Comparison of ENCODE assay signal across 8 cellular contexts in genomic region chr19:49664171-49665070, GRCh38. TPM values are rescaled to one million over a fixed set of nuclear protein-coding genes. Genes with fewer than 3 reads are reported as not detected.
DNase-seq lines count a peak whose midpoint lies in the region; TF ChIP-seq lines count a peak whose summit lies in the region.

No MANE protein-coding gene starts in this region.

- H3K4me1 ChIP-seq in osteoblast (ENCODE audit: insufficient read depth, low read length) (peaks cover 14% of the 10 kb centered on the region), testis (peaks cover 10% of the 10 kb centered on the region)

- peaks cover 42% of the 10 kb centered on the region for H3K4me1 Mint-ChIP-seq in activated naive CD4-positive, alpha-beta T cell treated with anti-CD3 and anti-CD28 coated beads, Interleukin-2, amount 50 U/mL, for 24 hours
- H3K4me1 Mint-ChIP-seq in glutamatergic neuron (ENCODE audit: low read depth, unreplicated experiment) = peaks cover 4% of the 10 kb centered on the region

- no peaks in the 10 kb centered on the region for H3K9me3 Mint-ChIP-seq in activated naive CD4-positive, alpha-beta T cell treated with anti-CD3 and anti-CD28 coated beads, Interleukin-2, amount 50 U/mL, for 24 hours
- H3K9me3 Mint-ChIP-seq in glutamatergic neuron (ENCODE audit: unreplicated experiment) = peaks cover 8% of the 10 kb centered on the region

- TF ChIP-seq CTCF in glutamatergic neuron (IDR thresholded peaks at IDR 0.05; ENCODE audit: partially characterized antibody, unreplicated experiment) (no peak), osteoblast (IDR thresholded peaks at IDR 0.05; ENCODE audit: extremely low read depth, low read depth, low read length) (no peak), testis (IDR thresholded peaks at IDR 0.05) (peak; percentile 18 to 42 (median 25))

- H3K9me3 ChIP-seq in SK-N-MC (ENCODE audit: low read depth, low read length) (no peaks in the 10 kb centered on the region), osteoblast (ENCODE audit: low read depth, low read length) (no peaks in the 10 kb centered on the region), testis (no peaks in the 10 kb centered on the region)

- H3K79me2 ChIP-seq in osteoblast (ENCODE audit: insufficient read depth, low read length) = peaks cover 35% of the 10 kb centered on the region

- H3K4me2 ChIP-seq in osteoblast (ENCODE audit: insufficient read depth, low read length) = peak overlapping the region; percentile 90

- in situ Hi-C loops in ACHN (cut with HindIII; ENCODE audit: low pct_ligation_motif_present, low pct_unique_long_range_greater_than_20kb, low sequenced_read_pairs) = no loop called here

- intact Hi-C loops in testis (cut with DNase I; ENCODE audit: low total_unique reads) = no loop called here

- H3K27me3 ChIP-seq in osteoblast (ENCODE audit: insufficient read depth, low read length) (no peaks in the 10 kb centered on the region), testis (no peaks in the 10 kb centered on the region)

- TF ChIP-seq POLR2A in testis (IDR thresholded peaks at IDR 0.05) = no peak

- DNase-seq in ACHN (peak; percentile 77), GM19240 (ENCODE audit: insufficient read length, low spot score) (peak; percentile 88), MV-4-11 (lab: John Stamatoyannopoulos, UW) (peak; percentile 66), SK-N-MC (ENCODE audit: low read depth, low spot score) (no peak), glutamatergic neuron (peak; percentile 92), osteoblast (ENCODE audit: insufficient read length, low spot score, missing footprints) (peak; percentile 99), testis (peak; percentile 93)

- H3K36me3 ChIP-seq in SK-N-MC (ENCODE audit: insufficient read depth, low read length) (peaks cover 36% of the 10 kb centered on the region), osteoblast (ENCODE audit: insufficient read depth, low read length) (peaks cover 28% of the 10 kb centered on the region), testis (ENCODE audit: low read depth, missing control alignments) (no peaks in the 10 kb centered on the region)

- WGBS in testis, 2 donors = 1% methylated on average over 48 to 49 of the region's 53 CpGs

- peak overlapping the region; percentile 75 for H3K9ac ChIP-seq in SK-N-MC (ENCODE audit: insufficient read length)

- peak overlapping the region; percentile 96 for H3K27ac Mint-ChIP-seq in activated naive CD4-positive, alpha-beta T cell treated with anti-CD3 and anti-CD28 coated beads, Interleukin-2, amount 50 U/mL, for 24 hours
- peak overlapping the region; percentile 74 for H3K27ac Mint-ChIP-seq in glutamatergic neuron (ENCODE audit: unreplicated experiment)

- peak overlapping the region; percentile 95 for H3K4me3 ChIP-seq in SK-N-MC
- peak overlapping the region; percentile 88 for H3K4me3 ChIP-seq in osteoblast (ENCODE audit: insufficient read depth, low read length)
- H3K4me3 ChIP-seq in testis = peak overlapping the region; percentile 61 to 78

- H3K27ac ChIP-seq in SK-N-MC (peak overlapping the region; percentile 62; the same call in 1 of the 2 replicates), osteoblast (ENCODE audit: low read depth, low read length) (peak overlapping the region; percentile 56), testis (peak overlapping the region; percentile 83 to 85)

- H3K27me3 Mint-ChIP-seq in activated naive CD4-positive, alpha-beta T cell treated with anti-CD3 and anti-CD28 coated beads, Interleukin-2, amount 50 U/mL, for 24 hours = no peaks in the 10 kb centered on the region
- H3K27me3 Mint-ChIP-seq in glutamatergic neuron (ENCODE audit: unreplicated experiment) = peaks cover 3% of the 10 kb centered on the region

- no peaks in the 10 kb centered on the region for H3K36me3 Mint-ChIP-seq in activated naive CD4-positive, alpha-beta T cell treated with anti-CD3 and anti-CD28 coated beads, Interleukin-2, amount 50 U/mL, for 24 hours
- no peaks in the 10 kb centered on the region for H3K36me3 Mint-ChIP-seq in glutamatergic neuron (ENCODE audit: unreplicated experiment)

- H2AFZ ChIP-seq in osteoblast (ENCODE audit: low read length) = peak overlapping the region; percentile 87

- peak overlapping the region; percentile 97 for H3K4me3 Mint-ChIP-seq in activated naive CD4-positive, alpha-beta T cell treated with anti-CD3 and anti-CD28 coated beads, Interleukin-2, amount 50 U/mL, for 24 hours
- H3K4me3 Mint-ChIP-seq in glutamatergic neuron (ENCODE audit: unreplicated experiment) = peak overlapping the region; percentile 100

- H4K20me1 ChIP-seq in osteoblast (ENCODE audit: insufficient read depth, low read length) = peaks cover 4% of the 10 kb centered on the region

RNA-seq across cellular contexts. Expression of gene IRF3, which starts 1.2 kb away (rescaled TPM):
- total RNA-seq in glutamatergic neuron (ENCODE audit: unreplicated experiment) (40.1 TPM), osteoblast (48.5 and 54.2 TPM in 2 replicates), testis (10 to 100 TPM; 50.1 to 51.6 TPM)
- 34.9 TPM for polyA plus RNA-seq in testis (ENCODE audit: insufficient read depth, low read depth, low replicate concordance)

RNA-seq across cellular contexts. Expression of gene BCL2L12, which starts 1.3 kb away (rescaled TPM):
- total RNA-seq in glutamatergic neuron (ENCODE audit: unreplicated experiment) (7.5 TPM), osteoblast (4.4 and 5.1 TPM in 2 replicates), testis (10 to 100 TPM; 11.3 to 19.3 TPM)
- 17.3 TPM for polyA plus RNA-seq in testis (ENCODE audit: insufficient read depth, low read depth, low replicate concordance)

RNA-seq across cellular contexts. Expression of gene PRMT1, which starts 12.7 kb away (rescaled TPM):
- 177 TPM for total RNA-seq in glutamatergic neuron (ENCODE audit: unreplicated experiment)
- 199 and 208 TPM in 2 replicates for total RNA-seq in osteoblast
- 100 to 1,000 TPM; 192 to 272 TPM for total RNA-seq in testis
- 201 TPM for polyA plus RNA-seq in testis (ENCODE audit: insufficient read depth, low read depth, low replicate concordance)

RNA-seq across cellular contexts. Expression of gene SCAF1, which starts 22.4 kb away (rescaled TPM):
- total RNA-seq in glutamatergic neuron (ENCODE audit: unreplicated experiment) (84.4 TPM), osteoblast (12.1 and 14.8 TPM in 2 replicates), testis (10 to 100 TPM; 70.8 to 78.1 TPM)
- polyA plus RNA-seq in testis (ENCODE audit: insufficient read depth, low read depth, low replicate concordance) = 51.4 TPM

RNA-seq across cellular contexts. Expression of gene RRAS, which starts 24.5 kb away (rescaled TPM):
- total RNA-seq in glutamatergic neuron (ENCODE audit: unreplicated experiment) = 4.7 TPM
- 23.9 and 31.8 TPM in 2 replicates for total RNA-seq in osteoblast
- total RNA-seq in testis = 10 to 100 TPM; 39.3 to 41.5 TPM
- 69.2 TPM for polyA plus RNA-seq in testis (ENCODE audit: insufficient read depth, low read depth, low replicate concordance)

Comparison
In these comparisons a context has a peak if more than half of its experiments do, and no peak if none do; other contexts are left out.
1. CTCF ChIP-seq: peak in testis (3 of 3); none in glutamatergic neuron (single experiment) and osteoblast (single experiment).
2. Peak in every context shown above with its lines, with median percentiles within 50 percentile points of each other: H3K27ac ChIP-seq and H3K4me3 ChIP-seq.